In genomic region chr12:53995311-53996187, GRCh38 we compare ENCODE assay signal across 9 cellular contexts. TPM values are rescaled to one million over a fixed set of nuclear protein-coding genes. Genes with fewer than 3 reads are reported as not detected.
DNase-seq lines count a peak whose midpoint lies in the region; ATAC-seq, FAIRE-seq and TF ChIP-seq lines count a peak whose summit lies in the region.
"Had no signal": no experiment of that assay in that cellular context is flagged by ENCODE, and none has a peak within 500 bp of the region (broad histone marks: within the 10 kb centered on the region; RNA-seq: fewer than 3 reads in every experiment).

No MANE protein-coding gene starts in this region.

- intact Hi-C loops in GM12878 (cut with micrococcal nuclease; ENCODE audit: unreplicated experiment) = no loop called here
- intact Hi-C loops in right lobe of liver (cut with DNase I) = no loop called here

- in situ Hi-C loops in GM12878 (cut with MboI) = no loop called here

- CTCF ChIA-PET in GM12878 (lab: Yijun Ruan, JAX) = interaction anchor here (0.8 to 2.0 kb wide), 5 partner anchors 10 to 212 kb away, joined by 3 to 6 read pairs (median 6); partner anchors contain the start of gene HOXC10

- no peak for TF ChIP-seq CTCF in GM12878 (IDR thresholded peaks at IDR 0.05 in 2 of 3, conservative IDR thresholded peaks at IDR 0.05 in 1 of 3; ENCODE audit: control insufficient read depth in 2 of 3, extremely low read depth in 1 of 3, insufficient read depth in 1 of 3, low read depth in 3 of 3, low read length in 3 of 3)
- no peak for TF ChIP-seq CTCF in right lobe of liver (IDR thresholded peaks at IDR 0.05)
- TF ChIP-seq CTCF in upper lobe of left lung (IDR thresholded peaks at IDR 0.05) = no peak

- no peak for FAIRE-seq in GM12878 (lab: Jason Lieb, UNC)

- no peak for TF ChIP-seq RAD21 in GM12878 (IDR thresholded peaks at IDR 0.05; ENCODE audit: insufficient read depth, low read depth, low read length)

- ATAC-seq in GM12878 (peak; percentile 63), right lobe of liver (peak; percentile 39 to 70 (median 64)), upper lobe of left lung (ENCODE audit: low FRiP score in 2 of 2) (peak in 1 of 2 donors; percentile 74), GM18909 (IDR thresholded peaks at IDR 0.05; ENCODE audit: poor library complexity, unreplicated experiment) (no peak)

- WGBS in GM12878 (ENCODE audit: insufficient coverage, insufficient replicate concordance, low lambda C conversion rate, missing lambda C conversion rate) = 2% methylated on average over 38 of the region's 50 CpGs
- 2% methylated on average over 41 of the region's 50 CpGs for WGBS in right lobe of liver (ENCODE audit: insufficient coverage, low coverage, low lambda C conversion rate, missing lambda C conversion rate)
- WGBS in upper lobe of left lung, 2 donors = 0 to 3% methylated on average over 33 to 39 of the region's 50 CpGs

- POLR2A ChIA-PET in GM12878 (lab: Charles Lee) = interaction anchor here (0.9 to 1.3 kb wide), 2 partner anchors 10 to 37 kb away, joined by 3 to 4 read pairs; no protein-coding TSS in a partner anchor

- H3K4me2 ChIP-seq in GM12878 (ENCODE audit: control insufficient read depth, insufficient read depth) = peak overlapping the region; percentile 85

- BruUV-seq in GM12878 (replicated peaks; lab: Mats Ljungman, UMichigan) = TSS peak; percentile 50

- SMC1A ChIA-PET in GM12878 (lab: Charles Lee; ENCODE audit: uncharacterized antibody, unreplicated experiment) = interaction anchor here (0.9 to 1.7 kb wide), 8 partner anchors 8 to 231 kb away, joined by 3 to 7 read pairs (median 4); partner anchors contain the start of genes HOXC10 and SMUG1

- H3K4me1 ChIP-seq in GM12878 (ENCODE audit: control insufficient read depth, insufficient read depth, low read length) (peaks cover 7% of the 10 kb centered on the region), right lobe of liver (peaks cover 0 to 28% (median 2%) of the 10 kb centered on the region in 4 donors), upper lobe of left lung (peaks cover 26 to 45% (median 38%) of the 10 kb centered on the region in 4 donors)

- no peaks in the 10 kb centered on the region for H4K20me1 ChIP-seq in GM12878 (ENCODE audit: control insufficient read depth, insufficient read depth)

- RAD21 ChIA-PET in GM12878 (lab: Charles Lee; ENCODE audit: unreplicated experiment) = interaction anchor here (0.8 to 1.0 kb wide), 3 partner anchors 10 to 196 kb away, joined by 3 to 4 read pairs (median 3); partner anchors contain the start of genes HOXC10 and HOXC4

- TF ChIP-seq EP300 in GM12878 (IDR thresholded peaks at IDR 0.05; ENCODE audit: borderline replicate concordance in 1 of 2, control insufficient read depth in 1 of 2, low read depth in 2 of 2, low read length in 2 of 2) (no peak), upper lobe of left lung (IDR thresholded peaks at IDR 0.05) (no peak)

- DNase-seq in Daoy (ENCODE audit: low read depth) (peak; percentile 91), MV-4-11 (lab: John Stamatoyannopoulos, UW) (peak; percentile 21), GM12878 (ENCODE audit: low read depth, low spot score) (no peak), right lobe of liver (no peak), upper lobe of left lung (peak in 1 of 2 donors; percentile 86), mesenteric fat pad (ENCODE audit: low spot score) (no peak), pons (ENCODE audit: low spot score) (no peak)

- H3K9me3 ChIP-seq in GM12878 (replicated peaks; ENCODE audit: control insufficient read depth, insufficient read depth, low read length) (no peaks in the 10 kb centered on the region), right lobe of liver (no peaks in the 10 kb centered on the region), upper lobe of left lung (no peaks in the 10 kb centered on the region)

- no peak for TF ChIP-seq POLR2A in GM12878 (IDR thresholded peaks at IDR 0.05; ENCODE audit: low read depth, low read length)
- no peak for TF ChIP-seq POLR2A in right lobe of liver (IDR thresholded peaks at IDR 0.05)
- no peak for TF ChIP-seq POLR2A in upper lobe of left lung (IDR thresholded peaks at IDR 0.05)

- H3K27me3 ChIP-seq in GM12878 (replicated peaks in 1 of 2; ENCODE audit: control insufficient read depth in 2 of 2, insufficient read depth in 2 of 2, low read length in 1 of 2) = peaks cover 31 to 55% of the 10 kb centered on the region in 2 experiments
- H3K27me3 ChIP-seq in right lobe of liver = peaks cover 3 to 60% of the 10 kb centered on the region in 2 donors
- peaks cover 2 to 95% (median 60%) of the 10 kb centered on the region in 4 donors for H3K27me3 ChIP-seq in upper lobe of left lung

- peak overlapping the region; percentile 43 for H2AFZ ChIP-seq in GM12878 (ENCODE audit: control insufficient read depth, low read depth, low read length)

- no peaks in the 10 kb centered on the region for H3K79me2 ChIP-seq in GM12878 (ENCODE audit: control insufficient read depth, insufficient read depth, low read length)

- H3K36me3 ChIP-seq in GM12878 (ENCODE audit: control insufficient read depth in 2 of 2, insufficient read depth in 2 of 2, low read length in 1 of 2) = no peaks in the 10 kb centered on the region
- H3K36me3 ChIP-seq in right lobe of liver = no peaks in the 10 kb centered on the region
- H3K36me3 ChIP-seq in upper lobe of left lung = no peaks in the 10 kb centered on the region

- H3K27ac ChIP-seq in GM12878 (ENCODE audit: control insufficient read depth, insufficient read depth) = no peak overlapping the region
- H3K27ac ChIP-seq in right lobe of liver = no peak overlapping the region
- H3K27ac ChIP-seq in upper lobe of left lung = no peak overlapping the region

- peak overlapping the region; percentile 30; the same call in 1 of the 2 replicates for H3K9ac ChIP-seq in GM12878 (ENCODE audit: control insufficient read depth, insufficient read depth, low read length)

- H3K4me3 ChIP-seq in GM12878 (peak overlapping the region; percentile 54), right lobe of liver (peak overlapping the region; percentile 40 to 48 (median 46)), upper lobe of left lung (peak overlapping the region; percentile 16 to 62 (median 46))

RNA-seq across cellular contexts. Expression of gene HOXC9, which starts 4.4 kb away (rescaled TPM):
- total RNA-seq in Daoy (2014; rRNA removed; shearing (Covaris generic)) = 7.3 and 12.6 TPM in 2 replicates
- total RNA-seq in GM12878 (2013; cell fraction: nucleolus; rRNA removed) = 0.69 TPM in 1 of 2 replicates, not detected in the other
- not detected in 2 replicates for total RNA-seq in GM12878 (2014; rRNA removed)
- not detected in 2 replicates for total RNA-seq in GM12878 (2014; rRNA removed; fragmentation: Illumina TruSeq; extraction: Trizol)
- not detected in 2 replicates for total RNA-seq in GM12878 (2021)
- not detected for polyA plus RNA-seq in GM12878 (2011; ENCODE audit: low read depth)
- not detected in 2 replicates for polyA plus RNA-seq in GM12878 (2011; rRNA removed)
- not detected in 2 replicates for polyA plus RNA-seq in GM12878 (2011; cell fraction: cytosol; rRNA removed)
- 0.09 TPM in 1 of 2 replicates, not detected in the other for polyA plus RNA-seq in GM12878 (2011; cell fraction: nucleus; rRNA removed)
- 0.07 TPM in 1 of 2 replicates, not detected in the other for polyA plus RNA-seq in GM12878 (2012)
- polyA plus RNA-seq in GM12878 (2014; fragmentation: Illumina TruSeq; extraction: Trizol) = not detected in 2 replicates
- polyA plus RNA-seq in GM12878 (2014; fragmentation: Nextera tagmentation; extraction: Ambion mirVana) = not detected
- polyA plus RNA-seq in GM12878 (2014; rRNA removed) = not detected in 2 replicates
- polyA plus RNA-seq in GM12878 (2016; fragmentation: Nextera tagmentation; extraction: Ambion mirVana) = not detected
- not detected in 2 replicates for polyA minus RNA-seq in GM12878 (2011; rRNA and poly(A)+ RNA removed)
- not detected in 2 replicates for polyA minus RNA-seq in GM12878 (2011; cell fraction: cytosol; rRNA and poly(A)+ RNA removed)
- not detected in 2 replicates for polyA minus RNA-seq in GM12878 (2011; cell fraction: nucleus; rRNA and poly(A)+ RNA removed)
- not detected for total RNA-seq in right lobe of liver
- under 1 TPM in 2 of 6 donors, not detected in 4; 0.17 to 0.23 TPM for total RNA-seq in upper lobe of left lung
- 0.42 TPM for total RNA-seq in mesenteric fat pad
- total RNA-seq: T-helper 1 cell treated with Interleukin-12 subunit alpha and Interleukin-12 subunit beta and Interleukin-4 antibody, amounts not matched to agents 30 ng/mL and 1 ng/mL, for 36 hours had no signal

RNA-seq across cellular contexts. Expression of gene HOXC10, which starts 10.6 kb away (rescaled TPM):
- 5.3 and 18.7 TPM in 2 replicates for total RNA-seq in Daoy (2014; rRNA removed; shearing (Covaris generic))
- not detected in 2 replicates for total RNA-seq in GM12878 (2013; cell fraction: nucleolus; rRNA removed)
- total RNA-seq in GM12878 (2014; rRNA removed) (not detected in 2 replicates), GM12878 (2014; rRNA removed; fragmentation: Illumina TruSeq; extraction: Trizol) (not detected in 2 replicates), GM12878 (2021) (0.59 TPM in 1 of 2 replicates, not detected in the other), right lobe of liver (not detected), upper lobe of left lung (not detected), mesenteric fat pad (0.16 TPM)
- not detected for polyA plus RNA-seq in GM12878 (2011; ENCODE audit: low read depth)
- polyA plus RNA-seq in GM12878 (2011; rRNA removed) (not detected in 2 replicates), GM12878 (2014; fragmentation: Illumina TruSeq; extraction: Trizol) (not detected in 2 replicates), GM12878 (2014; fragmentation: Nextera tagmentation; extraction: Ambion mirVana) (not detected), GM12878 (2014; rRNA removed) (not detected in 2 replicates), GM12878 (2016; fragmentation: Nextera tagmentation; extraction: Ambion mirVana) (not detected)
- 0.03 TPM in 1 of 2 replicates, not detected in the other for polyA plus RNA-seq in GM12878 (2011; cell fraction: cytosol; rRNA removed)
- polyA plus RNA-seq in GM12878 (2011; cell fraction: nucleus; rRNA removed) = not detected in 2 replicates
- not detected in 2 replicates for polyA plus RNA-seq in GM12878 (2012)
- polyA minus RNA-seq in GM12878 (2011; rRNA and poly(A)+ RNA removed) = not detected in 2 replicates
- not detected in 2 replicates for polyA minus RNA-seq in GM12878 (2011; cell fraction: cytosol; rRNA and poly(A)+ RNA removed)
- 0.24 TPM in 1 of 2 replicates, not detected in the other for polyA minus RNA-seq in GM12878 (2011; cell fraction: nucleus; rRNA and poly(A)+ RNA removed)
- total RNA-seq: T-helper 1 cell treated with Interleukin-12 subunit alpha and Interleukin-12 subunit beta and Interleukin-4 antibody, amounts not matched to agents 30 ng/mL and 1 ng/mL, for 36 hours had no signal

RNA-seq across cellular contexts. Expression of gene HOXC8, which starts 13.2 kb away (rescaled TPM):
- 1.4 and 1.9 TPM in 2 replicates for total RNA-seq in Daoy (2014; rRNA removed; shearing (Covaris generic))
- total RNA-seq in GM12878 (2013; cell fraction: nucleolus; rRNA removed) = not detected in 2 replicates
- total RNA-seq in GM12878 (2014; rRNA removed) = not detected in 2 replicates
- not detected in 2 replicates for total RNA-seq in GM12878 (2014; rRNA removed; fragmentation: Illumina TruSeq; extraction: Trizol)
- total RNA-seq in GM12878 (2021) = not detected in 2 replicates
- polyA plus RNA-seq in GM12878 (2011; ENCODE audit: low read depth) = not detected
- polyA plus RNA-seq in GM12878 (2011; rRNA removed) = not detected in 2 replicates
- polyA plus RNA-seq in GM12878 (2011; cell fraction: cytosol; rRNA removed) = not detected in 2 replicates
- not detected in 2 replicates for polyA plus RNA-seq in GM12878 (2011; cell fraction: nucleus; rRNA removed)
- not detected in 2 replicates for polyA plus RNA-seq in GM12878 (2012)
- not detected in 2 replicates for polyA plus RNA-seq in GM12878 (2014; fragmentation: Illumina TruSeq; extraction: Trizol)
- polyA plus RNA-seq in GM12878 (2014; fragmentation: Nextera tagmentation; extraction: Ambion mirVana) = not detected
- polyA plus RNA-seq in GM12878 (2014; rRNA removed) = not detected in 2 replicates
- polyA plus RNA-seq in GM12878 (2016; fragmentation: Nextera tagmentation; extraction: Ambion mirVana) = not detected
- 0.10 TPM in 1 of 2 replicates, not detected in the other for polyA minus RNA-seq in GM12878 (2011; rRNA and poly(A)+ RNA removed)
- polyA minus RNA-seq in GM12878 (2011; cell fraction: cytosol; rRNA and poly(A)+ RNA removed) = not detected in 2 replicates
- polyA minus RNA-seq in GM12878 (2011; cell fraction: nucleus; rRNA and poly(A)+ RNA removed) = not detected in 2 replicates
- not detected for total RNA-seq in right lobe of liver
- not detected for total RNA-seq in upper lobe of left lung
- total RNA-seq in mesenteric fat pad = 0.35 TPM
- total RNA-seq: T-helper 1 cell treated with Interleukin-12 subunit alpha and Interleukin-12 subunit beta and Interleukin-4 antibody, amounts not matched to agents 30 ng/mL and 1 ng/mL, for 36 hours had no signal

RNA-seq across cellular contexts. Expression of gene HOTAIR, which starts 20.8 kb away (rescaled TPM):
- total RNA-seq in Daoy (2014; rRNA removed; shearing (Covaris generic)) = 1.5 and 2.2 TPM in 2 replicates
- total RNA-seq in GM12878 (2013; cell fraction: nucleolus; rRNA removed) = not detected in 2 replicates
- total RNA-seq in GM12878 (2014; rRNA removed) = not detected in 2 replicates
- total RNA-seq in GM12878 (2014; rRNA removed; fragmentation: Illumina TruSeq; extraction: Trizol) = not detected in 2 replicates
- not detected in 2 replicates for total RNA-seq in GM12878 (2021)
- not detected for polyA plus RNA-seq in GM12878 (2011; ENCODE audit: low read depth)
- not detected in 2 replicates for polyA plus RNA-seq in GM12878 (2011; rRNA removed)
- not detected in 2 replicates for polyA plus RNA-seq in GM12878 (2011; cell fraction: cytosol; rRNA removed)
- not detected in 2 replicates for polyA plus RNA-seq in GM12878 (2011; cell fraction: nucleus; rRNA removed)
- polyA plus RNA-seq in GM12878 (2012) = not detected in 2 replicates
- not detected in 2 replicates for polyA plus RNA-seq in GM12878 (2014; fragmentation: Illumina TruSeq; extraction: Trizol)
- polyA plus RNA-seq in GM12878 (2014; fragmentation: Nextera tagmentation; extraction: Ambion mirVana) = not detected
- not detected in 2 replicates for polyA plus RNA-seq in GM12878 (2014; rRNA removed)
- polyA plus RNA-seq in GM12878 (2016; fragmentation: Nextera tagmentation; extraction: Ambion mirVana) = not detected
- polyA minus RNA-seq in GM12878 (2011; rRNA and poly(A)+ RNA removed) = not detected in 2 replicates
- not detected in 2 replicates for polyA minus RNA-seq in GM12878 (2011; cell fraction: cytosol; rRNA and poly(A)+ RNA removed)
- polyA minus RNA-seq in GM12878 (2011; cell fraction: nucleus; rRNA and poly(A)+ RNA removed) = not detected in 2 replicates
- not detected for total RNA-seq in right lobe of liver
- total RNA-seq in upper lobe of left lung = not detected
- not detected for total RNA-seq in mesenteric fat pad
- total RNA-seq: T-helper 1 cell treated with Interleukin-12 subunit alpha and Interleukin-12 subunit beta and Interleukin-4 antibody, amounts not matched to agents 30 ng/mL and 1 ng/mL, for 36 hours had no signal

RNA-seq across cellular contexts. Expression of gene HOXC11, which starts 22.6 kb away (rescaled TPM):
- 1.5 and 2.6 TPM in 2 replicates for total RNA-seq in Daoy (2014; rRNA removed; shearing (Covaris generic))
- not detected in 2 replicates for total RNA-seq in GM12878 (2013; cell fraction: nucleolus; rRNA removed)
- total RNA-seq in GM12878 (2014; rRNA removed) (not detected in 2 replicates), GM12878 (2014; rRNA removed; fragmentation: Illumina TruSeq; extraction: Trizol) (not detected in 2 replicates), GM12878 (2021) (not detected in 2 replicates), right lobe of liver (not detected), upper lobe of left lung (not detected), mesenteric fat pad (not detected)
- 0.12 TPM for polyA plus RNA-seq in GM12878 (2011; ENCODE audit: low read depth)
- polyA plus RNA-seq in GM12878 (2011; rRNA removed) (not detected in 2 replicates), GM12878 (2014; fragmentation: Illumina TruSeq; extraction: Trizol) (not detected in 2 replicates), GM12878 (2014; fragmentation: Nextera tagmentation; extraction: Ambion mirVana) (not detected), GM12878 (2014; rRNA removed) (not detected in 2 replicates), GM12878 (2016; fragmentation: Nextera tagmentation; extraction: Ambion mirVana) (not detected)
- not detected in 2 replicates for polyA plus RNA-seq in GM12878 (2011; cell fraction: cytosol; rRNA removed)
- not detected in 2 replicates for polyA plus RNA-seq in GM12878 (2011; cell fraction: nucleus; rRNA removed)
- polyA plus RNA-seq in GM12878 (2012) = not detected in 2 replicates
- not detected in 2 replicates for polyA minus RNA-seq in GM12878 (2011; rRNA and poly(A)+ RNA removed)
- 0.73 TPM in 1 of 2 replicates, not detected in the other for polyA minus RNA-seq in GM12878 (2011; cell fraction: cytosol; rRNA and poly(A)+ RNA removed)
- polyA minus RNA-seq in GM12878 (2011; cell fraction: nucleus; rRNA and poly(A)+ RNA removed) = not detected in 2 replicates
- total RNA-seq: T-helper 1 cell treated with Interleukin-12 subunit alpha and Interleukin-12 subunit beta and Interleukin-4 antibody, amounts not matched to agents 30 ng/mL and 1 ng/mL, for 36 hours had no signal

Comparison
In these comparisons a context has a peak if more than half of its experiments do, and no peak if none do; other contexts are left out.
1. DNase-seq: peak in Daoy (single experiment) and MV-4-11 (single experiment); none in GM12878 (single experiment), right lobe of liver (0 of 3), mesenteric fat pad (single experiment) and pons (single experiment).
2. Peak in every context shown above with its lines, with median percentiles within 50 percentile points of each other: H3K4me3 ChIP-seq.